In the genomic region with DNA sequence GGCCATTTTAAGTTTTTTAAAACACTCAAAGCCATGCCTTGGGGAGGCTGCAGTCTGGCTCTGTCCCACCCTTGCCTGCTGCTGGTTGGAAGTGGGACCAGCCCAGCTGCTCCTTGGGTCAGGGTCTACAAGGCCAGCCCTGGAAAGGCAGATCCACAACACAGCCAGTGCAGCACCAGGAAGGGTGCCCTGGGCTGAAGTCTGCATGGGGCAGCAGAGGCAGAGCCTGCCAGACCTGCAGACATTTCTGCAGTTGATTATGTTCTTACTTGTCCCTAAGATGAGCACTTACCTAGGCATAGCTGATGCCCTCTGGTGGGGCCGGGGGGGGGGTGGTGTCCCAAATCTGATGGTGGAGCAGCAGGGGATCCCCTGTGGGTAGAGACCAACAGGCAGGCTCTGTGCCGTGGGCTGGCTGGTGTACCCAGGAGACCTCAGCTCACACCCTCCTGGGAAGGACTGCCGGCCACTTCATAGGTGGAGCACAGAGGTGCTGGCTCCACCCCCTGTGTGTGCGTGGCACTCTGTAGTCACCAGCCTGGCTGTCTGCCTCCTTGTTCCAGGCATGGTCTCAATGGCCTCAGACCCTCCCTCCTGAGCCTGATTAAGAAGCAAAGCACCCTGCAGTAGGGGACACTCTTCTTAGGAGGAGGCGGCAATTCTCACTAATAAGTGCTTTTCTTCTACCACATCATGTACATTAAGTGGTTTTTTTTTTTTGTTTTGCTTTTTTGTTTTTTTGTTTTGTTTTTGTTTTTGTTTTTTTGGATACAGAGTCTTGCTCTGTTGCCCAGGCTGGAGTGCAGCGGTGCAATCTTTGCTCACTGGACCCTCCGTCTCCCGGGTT, we compare ENCODE assay signal across 9 cellular contexts.
DNase-seq lines count a peak whose midpoint lies in the region; ATAC-seq, FAIRE-seq and TF ChIP-seq lines count a peak whose summit lies in the region.
"Had no signal": no experiment of that assay in that cellular context is flagged by ENCODE, and none has a peak within 500 bp of the region (broad histone marks: within the 10 kb centered on the region; RNA-seq: fewer than 3 reads in every experiment).

No MANE protein-coding gene starts in this region.

- FAIRE-seq in pancreas (lab: Jason Lieb, UNC), result no peak

- peak overlapping the region; percentile 62 for H3K4me2 ChIP-seq in HCT116 (ENCODE audit: low read length)

- WGBS in pancreas, 2 donors, result 60 to 68% methylated on average over 8 of the region's 8 CpGs
- 69% methylated on average over 7 of the region's 8 CpGs for WGBS in suprapubic skin
- 71 to 80% (median 74%) methylated on average over 8 of the region's 8 CpGs for WGBS in psoas muscle, 3 donors

- TF ChIP-seq RAD21 in HCT116 (IDR thresholded peaks at IDR 0.05; ENCODE audit: low read depth), result no peak

- TF ChIP-seq CTCF in HCT116 (IDR thresholded peaks at IDR 0.05 in 2 of 3, conservative IDR thresholded peaks at IDR 0.05 in 1 of 3; ENCODE audit: borderline replicate concordance in 1 of 3, insufficient read depth in 1 of 3, low read depth in 2 of 3, low read length in 2 of 3) (no peak), pancreas (IDR thresholded peaks at IDR 0.05) (no peak), suprapubic skin (IDR thresholded peaks at IDR 0.05) (no peak), psoas muscle (IDR thresholded peaks at IDR 0.05) (no peak)

- no peak overlapping the region for H3K27ac ChIP-seq in HCT116 (ENCODE audit: low read depth, low read length)
- no peak overlapping the region for H3K27ac ChIP-seq in pancreas
- no peak overlapping the region for H3K27ac ChIP-seq in suprapubic skin
- no peak overlapping the region for H3K27ac ChIP-seq in psoas muscle
- H3K27ac ChIP-seq: esophagus muscularis mucosa had no signal

- BruUV-seq in HCT116 (replicated peaks; lab: Mats Ljungman, UMichigan), result no TSS peak

- H3K79me2 ChIP-seq in HCT116 (ENCODE audit: insufficient read depth, low read length), result no peaks in the 10 kb centered on the region

- no peaks in the 10 kb centered on the region for H4K20me1 ChIP-seq in HCT116 (ENCODE audit: insufficient read depth)

- H2AFZ ChIP-seq in HCT116 (ENCODE audit: low read depth, low read length, poor library complexity, severe bottlenecking), result peak overlapping the region; percentile 78

- H3K4me3 ChIP-seq in HCT116 (replicated peaks in 1 of 2; ENCODE audit: low read depth in 1 of 2, low read length in 2 of 2) (peak overlapping the region; percentile 7 to 11; a peak in 3 of 4 replicates), pancreas (no peak overlapping the region), suprapubic skin (no peak overlapping the region), psoas muscle (no peak overlapping the region)
- H3K4me3 ChIP-seq: esophagus muscularis mucosa had no signal

- RAD21 ChIA-PET in HCT116 (lab: Charles Lee; ENCODE audit: low non-redundant PET in 1 of 2, low total read pairs in 2 of 2, uncharacterized antibody in 2 of 2, unreplicated experiment in 2 of 2), result no interaction called here

- intact Hi-C loops in HCT116 (cut with micrococcal nuclease) (no loop called here), pancreas (cut with DNase I) (no loop called here), psoas muscle (cut with DNase I) (no loop called here)

- no peaks in the 10 kb centered on the region for H3K36me3 ChIP-seq in HCT116 (ENCODE audit: control insufficient read depth in 1 of 2, insufficient read depth in 2 of 2, low read length in 2 of 2)
- H3K36me3 ChIP-seq in pancreas, result no peaks in the 10 kb centered on the region
- no peaks in the 10 kb centered on the region for H3K36me3 ChIP-seq in suprapubic skin
- H3K36me3 ChIP-seq in psoas muscle (ENCODE audit: insufficient read depth in 1 of 2, low read depth in 1 of 2), result no peaks in the 10 kb centered on the region
- H3K36me3 ChIP-seq: esophagus muscularis mucosa had no signal

- DNase-seq in NCI-H2227 (lab: John Stamatoyannopoulos, UW; ENCODE audit: unreplicated experiment) (peak; percentile 24), NCI-H2227 treated with DMSO at 0.1 percent for 48 hours (lab: John Stamatoyannopoulos, UW) (no peak), HCT116 (ENCODE audit: low read depth, low spot score) (no peak), NCI-H774 (lab: John Stamatoyannopoulos, UW) (peak; percentile 57), pancreas (peak in 3 of 6 donors; percentile 7 to 41 (median 37)), inferior parietal cortex (ENCODE audit: extremely low spot score) (no peak), suprapubic skin (ENCODE audit: low spot score in 2 of 2) (no peak), psoas muscle (no peak)

- H3K27me3 ChIP-seq in HCT116 (ENCODE audit: insufficient read depth, low read length), result no peaks in the 10 kb centered on the region
- no peaks in the 10 kb centered on the region for H3K27me3 ChIP-seq in pancreas
- peaks cover 3% of the 10 kb centered on the region for H3K27me3 ChIP-seq in suprapubic skin
- H3K27me3 ChIP-seq in psoas muscle (ENCODE audit: insufficient read depth in 3 of 3, low read length in 2 of 3), result no peaks in the 10 kb centered on the region

- no peak for TF ChIP-seq EP300 in suprapubic skin (IDR thresholded peaks at IDR 0.05)

- TF ChIP-seq POLR2A in HCT116 (IDR thresholded peaks at IDR 0.05; ENCODE audit: borderline replicate concordance, extremely low read depth, insufficient read depth, insufficient read length) (no peak), suprapubic skin (IDR thresholded peaks at IDR 0.05) (no peak)

- peaks cover 4 to 9% of the 10 kb centered on the region in 2 experiments; a peak in 2 of 4 replicates for H3K4me1 ChIP-seq in HCT116 (ENCODE audit: control insufficient read depth in 1 of 2, insufficient read depth in 2 of 2, low read length in 2 of 2)
- H3K4me1 ChIP-seq in pancreas, result no peaks in the 10 kb centered on the region
- peaks cover 5% of the 10 kb centered on the region for H3K4me1 ChIP-seq in suprapubic skin
- peaks cover 2% of the 10 kb centered on the region for H3K4me1 ChIP-seq in psoas muscle

- no peak overlapping the region for H3K9ac ChIP-seq in HCT116 (ENCODE audit: low read length)

- no peaks in the 10 kb centered on the region for H3K9me2 ChIP-seq in HCT116 (ENCODE audit: insufficient read depth)

- CTCF ChIA-PET in HCT116 (lab: Charles Lee), result no interaction called here

- POLR2A ChIA-PET in HCT116 (lab: Charles Lee), result no interaction called here

- H3K9me3 ChIP-seq in HCT116 (ENCODE audit: control insufficient read depth in 1 of 2, insufficient read depth in 1 of 2, low read depth in 1 of 2, low read length in 2 of 2) (no peaks in the 10 kb centered on the region), pancreas (no peaks in the 10 kb centered on the region), suprapubic skin (no peaks in the 10 kb centered on the region), psoas muscle (no peaks in the 10 kb centered on the region)
- H3K9me3 ChIP-seq: esophagus muscularis mucosa had no signal

- peak; percentile 99 for ATAC-seq in HCT116
- peak in 3 of 4 donors; percentile 79 to 96 (median 85) for ATAC-seq in pancreas
- ATAC-seq in psoas muscle, result no peak

TF ChIP-seq in HCT116, 20 proteins besides CTCF, POLR2A, EP300 and RAD21:
- TF ChIP-seq POLR2AphosphoS5 (IDR thresholded peaks at IDR 0.05; ENCODE audit: low read depth, low read length), result 0 out of 2 replicates have a peak, but pooled peaks have one; percentile 18
- no peak for TF ChIP-seq ZNF274 (IDR thresholded peaks at IDR 0.05; ENCODE audit: low read depth, low read length)

Comparison
In these comparisons a context has a peak if more than half of its experiments do, and no peak if none do; other contexts are left out.
1. DNase-seq: peak in NCI-H2227 (single experiment) and NCI-H774 (single experiment); none in NCI-H2227 treated with DMSO at 0.1 percent for 48 hours (single experiment), HCT116 (single experiment), inferior parietal cortex (single experiment), suprapubic skin (0 of 2) and psoas muscle (0 of 2).
2. ATAC-seq: peak in HCT116 (single experiment) and pancreas (3 of 4); none in psoas muscle (0 of 4).
3. H3K4me3 ChIP-seq: peak in HCT116 (2 of 2); none in pancreas (0 of 4), suprapubic skin (single experiment) and psoas muscle (single experiment).